17 cellular contexts compared by ENCODE assay signal in the genomic region with DNA sequence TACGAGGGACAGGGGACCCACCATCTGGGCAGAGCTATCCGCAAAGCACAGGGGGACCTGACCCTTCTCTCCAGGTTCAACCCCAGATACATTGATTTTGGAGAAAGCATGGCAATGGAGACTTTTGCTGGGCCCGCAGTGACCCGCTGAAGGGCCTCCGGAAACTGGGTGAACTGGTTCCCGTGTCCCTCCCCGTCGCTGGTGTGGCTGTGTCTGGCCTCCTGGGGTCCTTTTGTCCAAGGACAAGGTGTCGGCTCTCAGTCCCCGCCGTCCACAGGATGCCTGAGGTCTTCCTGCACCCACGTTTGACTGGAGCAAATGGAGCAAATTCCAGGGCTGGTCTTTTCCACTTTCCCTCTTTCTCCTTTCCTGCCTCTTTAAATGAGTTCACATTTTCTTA.
DNase-seq lines count a peak whose midpoint lies in the region; ATAC-seq, FAIRE-seq and TF ChIP-seq lines count a peak whose summit lies in the region.
"Had no signal": no experiment of that assay in that cellular context is flagged by ENCODE, and none has a peak within 500 bp of the region (broad histone marks: within the 10 kb centered on the region; RNA-seq: fewer than 3 reads in every experiment).

No MANE protein-coding gene starts in this region.

- H3K4me1 Mint-ChIP-seq in nephron progenitor cell (peaks cover 80% of the 10 kb centered on the region), progenitor cell of endocrine pancreas (ENCODE audit: low read depth) (peaks cover 51% of the 10 kb centered on the region), GM23338 (peaks cover 20% of the 10 kb centered on the region)
- no peaks in the 10 kb centered on the region for H3K4me1 Mint-ChIP-seq in activated T-helper 17 cell treated with anti-CD3 and anti-CD28 coated beads, Interleukin-2, amount 50 U/mL, for 72 hours
- H3K4me1 Mint-ChIP-seq: CD4-positive, CD25-positive, alpha-beta regulatory T cell; CD8-positive, alpha-beta memory T cell had no signal

- H3K4me2 ChIP-seq in BLaER1 (peak overlapping the region; percentile 22; the same call in 1 of the 2 replicates), GM23338 (no peak overlapping the region)

- H2AFZ ChIP-seq in GM23338: no peak overlapping the region

- peaks cover 95% of the 10 kb centered on the region for H3K27me3 ChIP-seq in BLaER1
- no peaks in the 10 kb centered on the region for H3K27me3 ChIP-seq in NT2/D1 (ENCODE audit: insufficient read depth, insufficient read length)
- no peaks in the 10 kb centered on the region; the same call in 1 of the 2 replicates for H3K27me3 ChIP-seq in GM23338 (ENCODE audit: insufficient read depth)

- H3K4me1 ChIP-seq in BLaER1 (peaks cover 8% of the 10 kb centered on the region; the same call in 1 of the 2 replicates), NT2/D1 (ENCODE audit: insufficient read depth, insufficient read length) (peaks cover 3% of the 10 kb centered on the region), GM23338 (ENCODE audit: insufficient read depth) (peaks cover 15% of the 10 kb centered on the region; the same call in 1 of the 2 replicates)

- TF ChIP-seq POLR2A in H54 (IDR thresholded peaks at IDR 0.05; ENCODE audit: low read depth, low read length): no peak

- no peak for TF ChIP-seq CTCF in nephron progenitor cell (IDR thresholded peaks at IDR 0.05)
- TF ChIP-seq CTCF in progenitor cell of endocrine pancreas (IDR thresholded peaks at IDR 0.05; ENCODE audit: unreplicated experiment): no peak
- no peak for TF ChIP-seq CTCF in GM23338 (conservative IDR thresholded peaks at IDR 0.05; ENCODE audit: low read depth in 2 of 2)

- no peak overlapping the region for H3K4me3 Mint-ChIP-seq in nephron progenitor cell
- H3K4me3 Mint-ChIP-seq in progenitor cell of endocrine pancreas (ENCODE audit: low read depth): no peak overlapping the region
- H3K4me3 Mint-ChIP-seq in GM23338: no peak overlapping the region
- no peak overlapping the region for H3K4me3 Mint-ChIP-seq in activated T-helper 17 cell treated with anti-CD3 and anti-CD28 coated beads, Interleukin-2, amount 50 U/mL, for 72 hours
- H3K4me3 Mint-ChIP-seq: CD4-positive, CD25-positive, alpha-beta regulatory T cell; CD8-positive, alpha-beta memory T cell had no signal

- H3K36me3 Mint-ChIP-seq in nephron progenitor cell (ENCODE audit: low read depth): no peaks in the 10 kb centered on the region
- H3K36me3 Mint-ChIP-seq in progenitor cell of endocrine pancreas (ENCODE audit: insufficient read depth): peaks cover 11% of the 10 kb centered on the region
- H3K36me3 Mint-ChIP-seq in GM23338 (ENCODE audit: low read depth): no peaks in the 10 kb centered on the region
- no peaks in the 10 kb centered on the region for H3K36me3 Mint-ChIP-seq in activated T-helper 17 cell treated with anti-CD3 and anti-CD28 coated beads, Interleukin-2, amount 50 U/mL, for 72 hours (ENCODE audit: low read depth)
- H3K36me3 Mint-ChIP-seq: CD4-positive, CD25-positive, alpha-beta regulatory T cell; CD8-positive, alpha-beta memory T cell had no signal

- H3K27me3 Mint-ChIP-seq in nephron progenitor cell (ENCODE audit: low read depth, poor library complexity) (peaks cover 44% of the 10 kb centered on the region), progenitor cell of endocrine pancreas (no peaks in the 10 kb centered on the region), GM23338 (ENCODE audit: insufficient read depth, low read depth, poor library complexity) (peaks cover 24% of the 10 kb centered on the region)
- H3K27me3 Mint-ChIP-seq in activated T-helper 17 cell treated with anti-CD3 and anti-CD28 coated beads, Interleukin-2, amount 50 U/mL, for 72 hours: peaks cover 7% of the 10 kb centered on the region
- H3K27me3 Mint-ChIP-seq: CD4-positive, CD25-positive, alpha-beta regulatory T cell had no signal

- 0 out of 2 replicates have a peak, but pooled peaks cover 2% of the 10 kb centered on the region for H3F3A ChIP-seq in GM23338 (replicated peaks; ENCODE audit: low read depth)

- FAIRE-seq in H54 (lab: Jason Lieb, UNC): no peak
- FAIRE-seq: D721Med, G401.6 had no signal

- no peaks in the 10 kb centered on the region for H3K79me2 ChIP-seq in GM23338 (replicated peaks; ENCODE audit: insufficient read depth)

- no peak for ATAC-seq in GM23338
- no peak for ATAC-seq in activated T-helper 17 cell treated with anti-CD3 and anti-CD28 coated beads, Interleukin-2, amount 50 U/mL, for 72 hours (replicated peaks)

- H3K4me3 ChIP-seq in BLaER1 (no peak overlapping the region), NT2/D1 (ENCODE audit: insufficient read length, low read depth) (no peak overlapping the region), GM23338 (no peak overlapping the region)

- H4K20me1 ChIP-seq in BLaER1: peaks cover 30% of the 10 kb centered on the region; the same call in 1 of the 2 replicates
- no peaks in the 10 kb centered on the region for H4K20me1 ChIP-seq in GM23338 (replicated peaks; ENCODE audit: insufficient read depth)

- H3K9me3 Mint-ChIP-seq in nephron progenitor cell (peaks cover 3% of the 10 kb centered on the region), progenitor cell of endocrine pancreas (ENCODE audit: low read depth) (no peaks in the 10 kb centered on the region), GM23338 (no peaks in the 10 kb centered on the region)
- H3K9me3 Mint-ChIP-seq in activated T-helper 17 cell treated with anti-CD3 and anti-CD28 coated beads, Interleukin-2, amount 50 U/mL, for 72 hours: no peaks in the 10 kb centered on the region
- H3K9me3 Mint-ChIP-seq: CD8-positive, alpha-beta memory T cell had no signal

- no peak overlapping the region for H3K9ac ChIP-seq in BLaER1
- peak overlapping the region; percentile 21 for H3K9ac ChIP-seq in NT2/D1 (ENCODE audit: insufficient read length, low read depth)

- no peaks in the 10 kb centered on the region for H3K36me3 ChIP-seq in BLaER1
- no peaks in the 10 kb centered on the region for H3K36me3 ChIP-seq in NT2/D1 (ENCODE audit: insufficient read depth, insufficient read length, low read length)
- H3K36me3 ChIP-seq in GM23338 (ENCODE audit: insufficient read depth): no peaks in the 10 kb centered on the region

- H3K9me2 ChIP-seq in GM23338 (ENCODE audit: insufficient read depth): no peaks in the 10 kb centered on the region

- H3K27ac Mint-ChIP-seq in nephron progenitor cell: peak overlapping the region; percentile 29
- H3K27ac Mint-ChIP-seq in progenitor cell of endocrine pancreas: peak overlapping the region; percentile 20
- no peak overlapping the region for H3K27ac Mint-ChIP-seq in GM23338
- no peak overlapping the region for H3K27ac Mint-ChIP-seq in activated T-helper 17 cell treated with anti-CD3 and anti-CD28 coated beads, Interleukin-2, amount 50 U/mL, for 72 hours
- H3K27ac Mint-ChIP-seq: CD4-positive, CD25-positive, alpha-beta regulatory T cell; CD8-positive, alpha-beta memory T cell had no signal

- DNase-seq in NT2/D1 (ENCODE audit: low read depth, low spot score) (no peak), nephron progenitor cell (no peak), progenitor cell of endocrine pancreas (ENCODE audit: low spot score, unreplicated experiment) (no peak), GM23338 (ENCODE audit: low spot score) (no peak), GDM1 (lab: John Stamatoyannopoulos, UW) (no peak), H54 (ENCODE audit: insufficient read length, low spot score) (no peak)
- DNase-seq: 8988T; C1 segment of cervical spinal cord; CD4-positive, CD25-positive, alpha-beta regulatory T cell; CD8-positive, alpha-beta memory T cell; COR-L47; HCEC 1CT had no signal

- no peak overlapping the region for H3K27ac ChIP-seq in BLaER1
- H3K27ac ChIP-seq in GM23338 (ENCODE audit: low read depth): no peak overlapping the region
- H3K27ac ChIP-seq: HL-60 had no signal

- H3K9me3 ChIP-seq in BLaER1 (no peaks in the 10 kb centered on the region), NT2/D1 (ENCODE audit: insufficient read depth, low read length) (no peaks in the 10 kb centered on the region)

TF ChIP-seq in GM23338, 12 proteins besides CTCF, POLR2A, EP300 and RAD21 (continues in another document):
- TF ChIP-seq CREB1 (CRISPR knock-in tag; IDR thresholded peaks at IDR 0.05; ENCODE audit: low read depth): no peak
- TF ChIP-seq ZNF114 (CRISPR knock-in tag; IDR thresholded peaks at IDR 0.05): no peak
- TF ChIP-seq NANOG (IDR thresholded peaks at IDR 0.05; ENCODE audit: borderline replicate concordance): no peak
- TF ChIP-seq EZH2phosphoT487 (IDR thresholded peaks at IDR 0.05; ENCODE audit: unreplicated experiment): no peak

Comparison
In these comparisons a context has a peak if more than half of its experiments do, and no peak if none do; other contexts are left out.
1. H3K27ac Mint-ChIP-seq: peak in nephron progenitor cell (single experiment) and progenitor cell of endocrine pancreas (single experiment); none in GM23338 (single experiment) and activated T-helper 17 cell treated with anti-CD3 and anti-CD28 coated beads, Interleukin-2, amount 50 U/mL, for 72 hours (single experiment).